1 cellular context compared by ENCODE assay signal in the genomic region with DNA sequence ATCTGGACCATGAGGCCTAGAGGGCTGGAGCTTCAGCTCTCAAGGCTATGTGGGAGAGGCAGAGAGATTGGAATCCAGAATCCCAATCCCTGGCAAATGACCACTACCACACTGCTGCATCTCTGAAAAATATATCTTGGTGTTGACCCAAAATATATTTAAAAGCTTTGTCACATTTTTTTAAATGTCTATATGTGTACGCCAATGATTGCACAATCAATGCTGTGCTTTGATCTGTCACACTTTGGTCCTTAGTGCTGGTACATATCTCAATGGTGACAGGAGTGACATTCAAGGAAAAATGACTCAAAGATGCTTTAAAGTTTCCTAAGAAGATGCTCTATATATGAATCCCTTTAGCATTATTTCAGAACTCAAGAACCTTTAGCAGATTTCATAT.
A peak's percentile ranks its signal among the peaks of the same experiment; 100 is the strongest.
TF ChIP-seq lines count a peak whose summit lies in the region.

No MANE protein-coding gene starts in this region.

TF ChIP-seq in WTC11, 78 proteins besides CTCF, POLR2A, EP300 and RAD21 (continued from another document):
- TF ChIP-seq, protein P1, sequence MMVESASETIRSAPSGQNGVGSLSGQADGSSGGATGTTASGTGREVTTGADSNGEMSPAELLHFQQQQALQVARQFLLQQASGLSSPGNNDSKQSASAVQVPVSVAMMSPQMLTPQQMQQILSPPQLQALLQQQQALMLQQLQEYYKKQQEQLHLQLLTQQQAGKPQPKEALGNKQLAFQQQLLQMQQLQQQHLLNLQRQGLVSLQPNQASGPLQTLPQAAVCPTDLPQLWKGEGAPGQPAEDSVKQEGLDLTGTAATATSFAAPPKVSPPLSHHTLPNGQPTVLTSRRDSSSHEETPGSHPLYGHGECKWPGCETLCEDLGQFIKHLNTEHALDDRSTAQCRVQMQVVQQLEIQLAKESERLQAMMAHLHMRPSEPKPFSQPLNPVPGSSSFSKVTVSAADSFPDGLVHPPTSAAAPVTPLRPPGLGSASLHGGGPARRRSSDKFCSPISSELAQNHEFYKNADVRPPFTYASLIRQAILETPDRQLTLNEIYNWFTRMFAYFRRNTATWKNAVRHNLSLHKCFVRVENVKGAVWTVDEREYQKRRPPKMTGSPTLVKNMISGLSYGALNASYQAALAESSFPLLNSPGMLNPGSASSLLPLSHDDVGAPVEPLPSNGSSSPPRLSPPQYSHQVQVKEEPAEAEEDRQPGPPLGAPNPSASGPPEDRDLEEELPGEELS (CRISPR knock-in tag; IDR thresholded peaks at IDR 0.05): no peak
- TF ChIP-seq ZNF423 (CRISPR knock-in tag; IDR thresholded peaks at IDR 0.05) (no peak), GABPB1 (CRISPR knock-in tag; IDR thresholded peaks at IDR 0.05) (0 out of 2 replicates have a peak, but pooled peaks have one; percentile 16), ESRRA (CRISPR knock-in tag; IDR thresholded peaks at IDR 0.05; ENCODE audit: borderline replicate concordance) (no peak)
